ENCODE assay signal across 8 cellular contexts in genomic region chr3:156816091-156816793, GRCh38.
DNase-seq lines count a peak whose midpoint lies in the region; ATAC-seq, FAIRE-seq and TF ChIP-seq lines count a peak whose summit lies in the region.

No MANE protein-coding gene starts in this region.

- H3K27ac ChIP-seq in neutrophil, result peak overlapping the region; percentile 42

- peaks cover 15 to 23% of the 10 kb centered on the region in 2 experiments for H3K4me1 ChIP-seq in neutrophil (ENCODE audit: control insufficient read depth in 1 of 2, insufficient read depth in 1 of 2, low read depth in 1 of 2, low read length in 1 of 2)

- TF ChIP-seq CTCF in LNCaP clone FGC (IDR thresholded peaks at IDR 0.05; ENCODE audit: control insufficient read depth, extremely low read depth, insufficient read depth) (no peak), neutrophil (IDR thresholded peaks at IDR 0.05) (no peak)

- H3K9me3 ChIP-seq in neutrophil, result no peaks in the 10 kb centered on the region

- no peak for FAIRE-seq in H54 (lab: Jason Lieb, UNC)

- TF ChIP-seq POLR2A in H54 (IDR thresholded peaks at IDR 0.05; ENCODE audit: low read depth, low read length), result no peak

- no peaks in the 10 kb centered on the region for H3K36me3 ChIP-seq in neutrophil

- peaks cover 31% of the 10 kb centered on the region for H3K27me3 ChIP-seq in neutrophil

- DNase-seq in EL, result peak; percentile 74
- DNase-seq in LNCaP clone FGC (ENCODE audit: low read depth), result no peak
- DNase-seq in activated T-cell treated with anti-CD3 and anti-CD28 coated beads, Interleukin-2, amount 50 U/mL, for 48 hours, result peak; percentile 61 to 64
- peak; percentile 43 for DNase-seq in fibroblast of peridontal ligament (ENCODE audit: extremely low read depth)
- DNase-seq in H54 (ENCODE audit: insufficient read length, low spot score), result no peak
- DNase-seq in middle frontal gyrus (ENCODE audit: extremely low spot score, low spot score), result no peak

- H3K4me3 ChIP-seq in LNCaP clone FGC (ENCODE audit: low read depth, low read length) (peak overlapping the region; percentile 55), neutrophil (ENCODE audit: low read depth in 1 of 2, low read length in 1 of 2) (peak overlapping the region; percentile 70 to 76)

- ATAC-seq in GM21529 (IDR thresholded peaks at IDR 0.05; ENCODE audit: unreplicated experiment), result peak; percentile 26

Comparison
In these comparisons a context has a peak if more than half of its experiments do, and no peak if none do; other contexts are left out.
1. DNase-seq: peak in EL (single experiment), activated T-cell treated with anti-CD3 and anti-CD28 coated beads, Interleukin-2, amount 50 U/mL, for 48 hours (2 of 2) and fibroblast of peridontal ligament (single experiment); none in LNCaP clone FGC (single experiment), H54 (single experiment) and middle frontal gyrus (single experiment).